Comparison of ENCODE assay signal across 8 cellular contexts in genomic region chr3:123559040-123559861, GRCh38. TPM values are rescaled to one million over a fixed set of nuclear protein-coding genes. Genes with fewer than 3 reads are reported as not detected.
A peak's percentile ranks its signal among the peaks of the same experiment; 100 is the strongest.
DNase-seq lines count a peak whose midpoint lies in the region; ATAC-seq and TF ChIP-seq lines count a peak whose summit lies in the region.

No MANE protein-coding gene starts in this region.

- TF ChIP-seq CTCF in HFF-Myc (IDR thresholded peaks at IDR 0.05; ENCODE audit: low read depth, low read length, missing control alignments) (peak; percentile 62), cardiac fibroblast (IDR thresholded peaks at IDR 0.05; ENCODE audit: low read depth, low read length) (peak; percentile 67), type B pancreatic cell (conservative IDR thresholded peaks at IDR 0.05) (peak; percentile 93)

- H3K9me3 Mint-ChIP-seq in type B pancreatic cell = no peaks in the 10 kb centered on the region

- no peak overlapping the region for H3K27ac Mint-ChIP-seq in type B pancreatic cell

- H3K27me3 Mint-ChIP-seq in type B pancreatic cell = no peaks in the 10 kb centered on the region

- no peak overlapping the region for H3K4me3 Mint-ChIP-seq in type B pancreatic cell

- ATAC-seq in left lobe of liver (peak; percentile 88), HG02642 (IDR thresholded peaks at IDR 0.05; ENCODE audit: poor library complexity, unreplicated experiment) (no peak), GM21825 (IDR thresholded peaks at IDR 0.05; ENCODE audit: unreplicated experiment) (no peak)

- no peaks in the 10 kb centered on the region for H3K4me1 Mint-ChIP-seq in type B pancreatic cell (ENCODE audit: unreplicated experiment)

- H3K4me3 ChIP-seq in HFF-Myc (replicated peaks; ENCODE audit: low read depth, low read length) (no peak overlapping the region), cardiac fibroblast (replicated peaks in 1 of 2; ENCODE audit: low read depth in 2 of 2, low read length in 2 of 2) (no peak overlapping the region)

- H3K36me3 Mint-ChIP-seq in type B pancreatic cell = peaks cover 12% of the 10 kb centered on the region

- DNase-seq in COLO829 (ENCODE audit: low spot score) (peak; percentile 72), HFF-Myc (ENCODE audit: extremely low read depth, low read depth) (peak; percentile 19), NCI-H82 (lab: John Stamatoyannopoulos, UW) (peak; percentile 86), cardiac fibroblast (ENCODE audit: low read depth in 2 of 2) (peak; percentile 68 to 73), left lobe of liver (ENCODE audit: low spot score) (no peak), type B pancreatic cell (ENCODE audit: extremely low spot score, unreplicated experiment) (no peak)

RNA-seq across cellular contexts. Expression of gene HACD2, which starts 25.6 kb away (rescaled TPM):
- total RNA-seq in left lobe of liver = 24.5 TPM
- total RNA-seq in type B pancreatic cell (ENCODE audit: low replicate concordance) = 30.4 and 31.9 TPM in 2 replicates

Comparison
In these comparisons a context has a peak if more than half of its experiments do, and no peak if none do; other contexts are left out.
1. DNase-seq: peak in COLO829 (single experiment), HFF-Myc (single experiment), NCI-H82 (single experiment) and cardiac fibroblast (2 of 2); none in left lobe of liver (single experiment) and type B pancreatic cell (single experiment).
2. Peak in every context shown above with its lines, with median percentiles within 50 percentile points of each other: CTCF ChIP-seq.